8 cellular contexts compared by ENCODE assay signal in genomic region chr11:65551572-65552398, GRCh38. TPM values are rescaled to one million over a fixed set of nuclear protein-coding genes. Genes with fewer than 3 reads are reported as not detected.
A peak's percentile ranks its signal among the peaks of the same experiment; 100 is the strongest.
DNase-seq lines count a peak whose midpoint lies in the region; ATAC-seq and TF ChIP-seq lines count a peak whose summit lies in the region.

No MANE protein-coding gene starts in this region.

- no peaks in the 10 kb centered on the region for H3K36me3 Mint-ChIP-seq in endodermal cell (ENCODE audit: low read depth)

- ATAC-seq in GM19025 (IDR thresholded peaks at IDR 0.05; ENCODE audit: low read depth, unreplicated experiment) (peak; percentile 81), omental fat pad (ENCODE audit: low FRiP score) (peak; percentile 37), GM18502 (IDR thresholded peaks at IDR 0.05; ENCODE audit: poor library complexity, unreplicated experiment) (no peak)

- peak overlapping the region; percentile 53; the same call in 1 of the 2 replicates for H3K9ac ChIP-seq in BLaER1
- H3K9ac ChIP-seq in endodermal cell (ENCODE audit: extremely low read depth, low read length, poor library complexity, severe bottlenecking), result no peak overlapping the region

- peak overlapping the region; percentile 70 for H3K27ac ChIP-seq in BLaER1
- H3K27ac ChIP-seq in endodermal cell (ENCODE audit: low read depth, low read length), result no peak overlapping the region

- H3K27me3 Mint-ChIP-seq in endodermal cell (ENCODE audit: insufficient read depth), result peaks cover 81% of the 10 kb centered on the region

- no peaks in the 10 kb centered on the region for H3K9me3 Mint-ChIP-seq in endodermal cell

- H4K20me1 ChIP-seq in BLaER1, result peaks cover 19% of the 10 kb centered on the region; the same call in 1 of the 2 replicates

- no peak overlapping the region; the same call in 1 of the 2 replicates for H3K4me3 ChIP-seq in BLaER1
- H3K4me3 ChIP-seq in endodermal cell (ENCODE audit: low read length), result no peak overlapping the region

- peaks cover 96% of the 10 kb centered on the region for H3K4me1 ChIP-seq in BLaER1
- peaks cover 3% of the 10 kb centered on the region for H3K4me1 ChIP-seq in endodermal cell (ENCODE audit: control insufficient read depth, insufficient read depth, low read length)

- 67 to 70% methylated on average over 17 to 18 of the region's 18 CpGs for WGBS in endodermal cell (ENCODE audit: insufficient coverage in 1 of 2, insufficient read length in 1 of 2), 2 experiments

- peaks cover 19% of the 10 kb centered on the region for H3K4me1 Mint-ChIP-seq in endodermal cell

- H3K4me2 ChIP-seq in BLaER1, result peak overlapping the region; percentile 82

- no peak overlapping the region for H3K27ac Mint-ChIP-seq in endodermal cell

- peak overlapping the region; percentile 37 for H3K4me3 Mint-ChIP-seq in endodermal cell

- H3K36me3 ChIP-seq in BLaER1, result peaks cover 34% of the 10 kb centered on the region; the same call in 1 of the 2 replicates
- H3K36me3 ChIP-seq in endodermal cell (ENCODE audit: control insufficient read depth, insufficient read depth, low read length), result no peaks in the 10 kb centered on the region

- H3K9me3 ChIP-seq in BLaER1, result no peaks in the 10 kb centered on the region
- no peaks in the 10 kb centered on the region for H3K9me3 ChIP-seq in endodermal cell (ENCODE audit: control insufficient read depth, low read length)

- TF ChIP-seq CTCF in endodermal cell (conservative IDR thresholded peaks at IDR 0.05) (peak; percentile 80), omental fat pad (IDR thresholded peaks at IDR 0.05) (no peak)

- H3K27me3 ChIP-seq in BLaER1 (no peaks in the 10 kb centered on the region), endodermal cell (ENCODE audit: control insufficient read depth, insufficient read depth, low read length, poor library complexity, severe bottlenecking) (peaks cover 40% of the 10 kb centered on the region)

- DNase-seq in NCI-H1436 treated with DMSO at 0.1 percent for 48 hours (lab: John Stamatoyannopoulos, UW) (peak; percentile 68), endodermal cell (peak; percentile 92), omental fat pad (ENCODE audit: low spot score) (no peak), hepatic stellate cell (ENCODE audit: low spot score) (no peak)
- peak; percentile 64 for DNase-seq in activated CD4-positive, CD25-positive, alpha-beta regulatory T cell treated with anti-CD3 and anti-CD28 coated beads, Interleukin-2, amount 50 U/mL, for 72 hours

RNA-seq across cellular contexts. Expression of gene LTBP3, which starts 6.4 kb away (rescaled TPM):
- 10 to 100 TPM; 19.7 to 24.2 TPM for total RNA-seq in endodermal cell
- 23.3 TPM for polyA plus RNA-seq in endodermal cell (2013, experiment 1 of 2)
- 23.8 TPM for polyA plus RNA-seq in endodermal cell (2013, experiment 2 of 2)
- 10 to 100 TPM; 67.3 to 84.8 (median 76.5) TPM for total RNA-seq in omental fat pad

RNA-seq across cellular contexts. Expression of gene ZNRD2, which starts 18.5 kb away (rescaled TPM):
- total RNA-seq in endodermal cell (10 to 100 TPM; 32.8 to 36.5 TPM), omental fat pad (10 to 100 TPM; 41.1 to 56.1 (median 50.1) TPM)
- polyA plus RNA-seq in endodermal cell (2013, experiment 1 of 2), result 44.3 TPM
- 45.3 TPM for polyA plus RNA-seq in endodermal cell (2013, experiment 2 of 2)

RNA-seq across cellular contexts. Expression of gene FAM89B, which starts 20.6 kb away (rescaled TPM):
- total RNA-seq in endodermal cell (10 to 100 TPM; 23.3 to 24.9 TPM), omental fat pad (10 to 100 TPM; 29.1 to 37.4 (median 33.1) TPM)
- polyA plus RNA-seq in endodermal cell (2013, experiment 1 of 2), result 52.4 TPM
- 52.7 TPM for polyA plus RNA-seq in endodermal cell (2013, experiment 2 of 2)

RNA-seq across cellular contexts. Expression of gene EHBP1L1, which starts 24.1 kb away (rescaled TPM):
- total RNA-seq in endodermal cell, result 1 to 10 TPM; 6.2 to 9.8 TPM
- 7.1 TPM for polyA plus RNA-seq in endodermal cell (2013, experiment 1 of 2)
- polyA plus RNA-seq in endodermal cell (2013, experiment 2 of 2), result 5.5 TPM
- total RNA-seq in omental fat pad, result 100 to 1,000 TPM in 1 of 4 donors, 10 to 100 TPM in 3; 21.2 to 125 (median 65.6) TPM

RNA-seq across cellular contexts. Expression of gene SCYL1, which starts 26.9 kb away (rescaled TPM):
- total RNA-seq in endodermal cell (10 to 100 TPM; 62.9 to 67.4 TPM), omental fat pad (100 to 1,000 TPM in 1 of 4 donors, 10 to 100 TPM in 3; 75.4 to 105 (median 88.8) TPM)
- polyA plus RNA-seq in endodermal cell (2013, experiment 1 of 2), result 54.0 TPM
- 51.0 TPM for polyA plus RNA-seq in endodermal cell (2013, experiment 2 of 2)

Comparison
In these comparisons a context has a peak if more than half of its experiments do, and no peak if none do; other contexts are left out.
1. DNase-seq: peak in NCI-H1436 treated with DMSO at 0.1 percent for 48 hours (single experiment), activated CD4-positive, CD25-positive, alpha-beta regulatory T cell treated with anti-CD3 and anti-CD28 coated beads, Interleukin-2, amount 50 U/mL, for 72 hours (single experiment) and endodermal cell (single experiment); none in omental fat pad (single experiment) and hepatic stellate cell (single experiment).